ENCODE assay signal across 8 cellular contexts in the genomic region with DNA sequence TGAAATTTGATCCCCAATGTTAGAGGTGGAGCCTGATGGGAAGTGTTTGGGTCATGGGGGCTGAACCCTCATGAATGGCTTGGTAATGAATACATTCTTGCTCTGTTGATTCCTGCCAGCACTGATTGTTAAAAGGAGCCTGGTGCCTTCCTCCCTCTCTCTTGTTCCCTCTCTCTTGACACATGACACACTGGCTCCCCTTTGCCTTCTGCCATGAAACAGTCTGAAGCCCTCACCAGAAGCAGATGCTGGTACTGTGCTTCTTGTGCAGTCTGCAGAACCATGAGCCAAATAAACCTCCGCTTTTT.
DNase-seq lines count a peak whose midpoint lies in the region; ATAC-seq and TF ChIP-seq lines count a peak whose summit lies in the region.

No MANE protein-coding gene starts in this region.

- CTCF ChIA-PET in HEK293T (lab: Yijun Ruan, JAX) = no interaction called here

- no peaks in the 10 kb centered on the region for H3K79me2 ChIP-seq in OCI-LY1 (ENCODE audit: insufficient read depth, low read length)

- H3K36me3 ChIP-seq in OCI-LY1 (ENCODE audit: insufficient read depth, low read length) = no peaks in the 10 kb centered on the region

- no peaks in the 10 kb centered on the region for H3K9me3 ChIP-seq in OCI-LY1 (ENCODE audit: low read length)

- DNase-seq in iris pigment epithelial cell (ENCODE audit: low read depth) (peak; percentile 42), CD1c-positive myeloid dendritic cell (ENCODE audit: extremely low spot score) (no peak), HEK293T (ENCODE audit: extremely low spot score) (no peak)
- DNase-seq in stimulated activated naive CD4-positive, alpha-beta T cell (lab: John Stamatoyannopoulos, UW) = no peak
- no peak for DNase-seq in stimulated activated CD4-positive, alpha-beta T cell treated with anti-CD3 and anti-CD28 coated beads, Interleukin-1b, Interleukin-23, amount 100 ng/mL, for 48 hours

- H3K4me3 ChIP-seq in OCI-LY1 (ENCODE audit: low read depth, low read length, poor library complexity, severe bottlenecking) = no peak overlapping the region

- no peaks in the 10 kb centered on the region for H3K27me3 ChIP-seq in OCI-LY1 (ENCODE audit: insufficient read depth, low read length)

- H3F3A ChIP-seq in OCI-LY1 (ENCODE audit: insufficient read depth, low read length) = no peaks in the 10 kb centered on the region

- peaks cover 11% of the 10 kb centered on the region for H3K4me1 ChIP-seq in OCI-LY1 (ENCODE audit: insufficient read depth, low read length, severe bottlenecking)

- peak overlapping the region; percentile 15; the same call in 1 of the 2 replicates for H3K4me2 ChIP-seq in OCI-LY1 (ENCODE audit: low read length)

- no peak overlapping the region for H3K9ac ChIP-seq in OCI-LY1 (ENCODE audit: low read length)

- POLR2A ChIA-PET in HEK293T (lab: Yijun Ruan, JAX) = no interaction called here

- ATAC-seq in GM19023 (IDR thresholded peaks at IDR 0.05; ENCODE audit: unreplicated experiment) (peak; percentile 37), HG02852 (IDR thresholded peaks at IDR 0.05; ENCODE audit: unreplicated experiment) (peak; percentile 16)

- H3K9me2 ChIP-seq in OCI-LY1 (ENCODE audit: low read depth, low read length) = no peaks in the 10 kb centered on the region

- no peaks in the 10 kb centered on the region for H4K20me1 ChIP-seq in OCI-LY1 (ENCODE audit: insufficient read depth, low read length)

- no peak for TF ChIP-seq CTCF in OCI-LY1 (IDR thresholded peaks at IDR 0.05; ENCODE audit: low read length)

- no peak overlapping the region for H3K27ac ChIP-seq in OCI-LY1 (ENCODE audit: low read depth, low read length, poor library complexity, severe bottlenecking)

- 0 out of 2 replicates have a peak overlapping the region, but pooled peaks have one; percentile 29 for H2AFZ ChIP-seq in OCI-LY1 (ENCODE audit: low read length)

TF ChIP-seq in HEK293T, 16 proteins besides CTCF, POLR2A, EP300 and RAD21:
- TF ChIP-seq CTBP1 (IDR thresholded peaks at IDR 0.05; ENCODE audit: borderline replicate concordance) (no peak), NFRKB (IDR thresholded peaks at IDR 0.05) (no peak), BHLHE40 (IDR thresholded peaks at IDR 0.05; ENCODE audit: borderline replicate concordance) (no peak), FOXK2 (IDR thresholded peaks at IDR 0.05) (no peak), ZNF384 (IDR thresholded peaks at IDR 0.05) (no peak), SUZ12 (IDR thresholded peaks at IDR 0.05) (no peak), ARNT (IDR thresholded peaks at IDR 0.05) (no peak), HDGF (IDR thresholded peaks at IDR 0.05; ENCODE audit: borderline replicate concordance) (no peak), FOXA1 (IDR thresholded peaks at IDR 0.05) (no peak), TARDBP (IDR thresholded peaks at IDR 0.05) (no peak), L3MBTL2 (conservative IDR thresholded peaks at IDR 0.05) (no peak), ELF4 (IDR thresholded peaks at IDR 0.05) (no peak), LEF1 (IDR thresholded peaks at IDR 0.05; ENCODE audit: borderline replicate concordance) (no peak), SP1 (IDR thresholded peaks at IDR 0.05) (no peak), FOXM1 (IDR thresholded peaks at IDR 0.05; ENCODE audit: borderline replicate concordance) (no peak)
- TF ChIP-seq, protein P1, sequence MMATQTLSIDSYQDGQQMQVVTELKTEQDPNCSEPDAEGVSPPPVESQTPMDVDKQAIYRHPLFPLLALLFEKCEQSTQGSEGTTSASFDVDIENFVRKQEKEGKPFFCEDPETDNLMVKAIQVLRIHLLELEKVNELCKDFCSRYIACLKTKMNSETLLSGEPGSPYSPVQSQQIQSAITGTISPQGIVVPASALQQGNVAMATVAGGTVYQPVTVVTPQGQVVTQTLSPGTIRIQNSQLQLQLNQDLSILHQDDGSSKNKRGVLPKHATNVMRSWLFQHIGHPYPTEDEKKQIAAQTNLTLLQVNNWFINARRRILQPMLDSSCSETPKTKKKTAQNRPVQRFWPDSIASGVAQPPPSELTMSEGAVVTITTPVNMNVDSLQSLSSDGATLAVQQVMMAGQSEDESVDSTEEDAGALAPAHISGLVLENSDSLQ (IDR thresholded peaks at IDR 0.05) = no peak
